In genomic region chr6:119431799-119432198, GRCh38 we compare ENCODE assay signal across 28 cellular contexts.
"Had no signal": no experiment of that assay in that cellular context is flagged by ENCODE, and none has a peak within 500 bp of the region (broad histone marks: within the 10 kb centered on the region; RNA-seq: fewer than 3 reads in every experiment).

No MANE protein-coding gene starts in this region.

- H3K4me2 ChIP-seq: neural progenitor cell, smooth muscle cell had no signal

- H3K4me3 ChIP-seq: neural progenitor cell, ovary, psoas muscle, skin epidermis, smooth muscle cell, spleen, suprapubic skin, testis, tibial artery, transverse colon, upper lobe of left lung, vagina had no signal

- H3K36me3 ChIP-seq: neural progenitor cell, ovary, spleen, suprapubic skin, tibial artery, transverse colon, upper lobe of left lung, vagina had no signal

- DNase-seq: natural killer cell; occipital lobe; ovary; posterior cingulate gyrus; psoas muscle; right cardiac atrium; spleen; stimulated activated CD4-positive, alpha-beta T cell treated with anti-CD3 and anti-CD28 coated beads, Interleukin-12 subunit alpha, Interleukin-12 subunit beta, amount 100 ng/mL, for 4 hours; stimulated activated CD4-positive, alpha-beta T cell treated with anti-CD3 and anti-CD28 coated beads, Interleukin-1b, Interleukin-23, amount 100 ng/mL, for 48 hours; stimulated activated CD4-positive, alpha-beta T cell treated with anti-CD3 and anti-CD28 coated beads, Interleukin-4, amount 100 ng/mL, for 1 hour; stimulated activated CD4-positive, alpha-beta T cell treated with anti-CD3 and anti-CD28 coated beads, Interleukin-4, amount 100 ng/mL, for 4 hours; stimulated activated CD8-positive, alpha-beta memory T cell treated with anti-CD3 and anti-CD28 coated beads, Interleukin-4, amount 100 ng/mL, for 48 hours; stimulated activated naive CD4-positive, alpha-beta T cell; stimulated activated naive CD8-positive, alpha-beta T cell treated with anti-CD3 and anti-CD28 coated beads, Interleukin-15, amount 100 ng/mL, for 72 hours; stimulated activated naive CD8-positive, alpha-beta T cell treated with anti-CD3 and anti-CD28 coated beads, Interleukin-15, Interleukin-2, amounts not matched to agents 100 U/mL and 50 U/mL, for 24 hours; substantia nigra; testis; tibial artery; transverse colon; upper lobe of left lung had no signal

- H3K27ac ChIP-seq: neural progenitor cell, ovary, parathyroid adenoma, psoas muscle, skin epidermis, spleen, suprapubic skin, testis, tibial artery, transverse colon, upper lobe of left lung, vagina had no signal

- ATAC-seq: natural killer cell; psoas muscle; right cardiac atrium; sciatic nerve; stimulated activated naive CD8-positive, alpha-beta T cell treated with anti-CD3 and anti-CD28 coated beads, Interleukin-15, amount 100 ng/mL, for 72 hours; stimulated activated naive CD8-positive, alpha-beta T cell treated with anti-CD3 and anti-CD28 coated beads, Interleukin-15, Interleukin-2, amounts not matched to agents 100 U/mL and 50 U/mL, for 24 hours had no signal

- H2AFZ ChIP-seq: neural progenitor cell had no signal

- H3K4me1 ChIP-seq: neural progenitor cell, parathyroid adenoma, psoas muscle, suprapubic skin, testis, tibial artery, transverse colon, upper lobe of left lung, vagina had no signal

- H3K27me3 ChIP-seq: neural progenitor cell, ovary, spleen, suprapubic skin, testis, tibial artery, transverse colon, upper lobe of left lung, vagina had no signal

- H3K79me2 ChIP-seq: parathyroid adenoma had no signal

- H3K9ac ChIP-seq: neural progenitor cell, parathyroid adenoma had no signal

- H3K9me3 ChIP-seq: ovary, psoas muscle, spleen, suprapubic skin, testis, tibial artery, transverse colon, upper lobe of left lung, vagina had no signal

- FAIRE-seq: urothelium cell line had no signal
